ENCODE assay signal across 1 cellular context in genomic region chr20:57231951-57232428, GRCh38.
A peak's percentile ranks its signal among the peaks of the same experiment; 100 is the strongest.
TF ChIP-seq lines count a peak whose summit lies in the region.

No MANE protein-coding gene starts in this region.

TF ChIP-seq in WTC11, 78 proteins besides CTCF, POLR2A, EP300 and RAD21 (continued from another document and continues in another):
- TF ChIP-seq ZNF532 (CRISPR knock-in tag; IDR thresholded peaks at IDR 0.05; ENCODE audit: borderline replicate concordance) (0 out of 2 replicates have a peak, but pooled peaks have one; percentile 20), ZNF317 (CRISPR knock-in tag; IDR thresholded peaks at IDR 0.05; ENCODE audit: borderline replicate concordance, low read depth) (no peak), JAZF1 (CRISPR knock-in tag; IDR thresholded peaks at IDR 0.05) (no peak), CBFB (CRISPR knock-in tag; IDR thresholded peaks at IDR 0.05; ENCODE audit: low read depth) (0 out of 2 replicates have a peak, but pooled peaks have one; percentile 11), ZBTB43 (CRISPR knock-in tag; IDR thresholded peaks at IDR 0.05) (no peak), HMGXB4 (CRISPR knock-in tag; IDR thresholded peaks at IDR 0.05) (no peak), ZBTB21 (CRISPR knock-in tag; IDR thresholded peaks at IDR 0.05; ENCODE audit: borderline replicate concordance) (no peak), FOXK1 (CRISPR knock-in tag; IDR thresholded peaks at IDR 0.05) (no peak), CDX4 (CRISPR knock-in tag; IDR thresholded peaks at IDR 0.05; ENCODE audit: borderline replicate concordance) (no peak), SOX15 (CRISPR knock-in tag; IDR thresholded peaks at IDR 0.05) (no peak), IRF1 (CRISPR knock-in tag; IDR thresholded peaks at IDR 0.05) (no peak), USF1 (CRISPR knock-in tag; IDR thresholded peaks at IDR 0.05) (0 out of 2 replicates have a peak, but pooled peaks have one; percentile 31), MAX (CRISPR knock-in tag; IDR thresholded peaks at IDR 0.05) (peak; percentile 39; the same call in 1 of the 2 replicates), CREB1 (CRISPR knock-in tag; IDR thresholded peaks at IDR 0.05) (no peak), USF2 (CRISPR knock-in tag; IDR thresholded peaks at IDR 0.05) (no peak), ZSCAN18 (CRISPR knock-in tag; IDR thresholded peaks at IDR 0.05) (no peak), NFYB (CRISPR knock-in tag; conservative IDR thresholded peaks at IDR 0.05; ENCODE audit: low read depth) (no peak), HMGA2 (CRISPR knock-in tag; IDR thresholded peaks at IDR 0.05) (no peak), AR (CRISPR knock-in tag; IDR thresholded peaks at IDR 0.05) (peak; percentile 77), FOXJ3 (CRISPR knock-in tag; IDR thresholded peaks at IDR 0.05; ENCODE audit: borderline replicate concordance) (no peak), SMAD3 (CRISPR knock-in tag; IDR thresholded peaks at IDR 0.05; ENCODE audit: borderline replicate concordance) (no peak), FOXP4 (CRISPR knock-in tag; IDR thresholded peaks at IDR 0.05) (peak; percentile 88; the same call in 1 of the 2 replicates), ELF4 (CRISPR knock-in tag; IDR thresholded peaks at IDR 0.05; ENCODE audit: low read depth) (no peak), TP53 (CRISPR knock-in tag; IDR thresholded peaks at IDR 0.05) (no peak), ATF6 (CRISPR knock-in tag; IDR thresholded peaks at IDR 0.05) (no peak), ESRRA (CRISPR knock-in tag; IDR thresholded peaks at IDR 0.05; ENCODE audit: borderline replicate concordance) (peak; percentile 99), EMX1 (CRISPR knock-in tag; IDR thresholded peaks at IDR 0.05) (no peak), ZNF219 (CRISPR knock-in tag; IDR thresholded peaks at IDR 0.05; ENCODE audit: borderline replicate concordance) (no peak), NR2C2 (CRISPR knock-in tag; IDR thresholded peaks at IDR 0.05) (0 out of 2 replicates have a peak, but pooled peaks have one; percentile 15), PREB (CRISPR knock-in tag; IDR thresholded peaks at IDR 0.05; ENCODE audit: borderline replicate concordance) (no peak), ATF1 (CRISPR knock-in tag; IDR thresholded peaks at IDR 0.05) (no peak), SMAD4 (CRISPR knock-in tag; IDR thresholded peaks at IDR 0.05) (no peak)
